In the genomic region with DNA sequence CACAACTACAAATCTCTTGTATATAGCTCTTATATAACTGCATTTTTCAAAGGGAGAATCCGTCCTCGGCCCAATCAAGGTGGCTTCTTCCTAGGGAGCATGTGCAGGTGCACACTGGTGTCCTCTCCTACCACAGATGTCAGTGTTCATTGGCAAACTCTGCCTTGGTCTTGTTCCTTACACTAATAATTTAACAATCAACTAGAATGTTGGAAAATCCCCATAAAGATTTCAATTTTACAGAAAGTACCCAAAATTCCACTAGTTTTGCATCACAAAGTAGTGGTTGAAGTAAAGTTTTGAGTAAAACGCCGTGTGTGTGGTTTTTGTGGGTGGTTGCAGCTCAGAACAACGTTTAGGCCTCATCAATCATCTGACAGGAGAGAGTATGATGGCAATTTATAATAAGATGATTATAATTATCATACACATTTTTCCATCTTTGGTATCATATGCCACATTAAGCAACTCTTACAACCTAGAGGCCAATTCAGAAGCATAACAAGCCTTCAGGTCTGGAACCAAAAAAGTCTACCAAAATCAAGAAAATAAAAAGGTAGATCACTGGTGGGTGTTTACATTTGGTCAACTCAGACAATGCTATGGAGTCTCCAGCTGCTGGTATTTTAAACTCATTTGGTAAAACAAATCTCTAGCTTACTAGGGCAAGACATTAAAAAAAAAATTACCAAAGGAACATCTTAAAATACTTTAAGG, we compare ENCODE assay signal across 9 cellular contexts.
DNase-seq lines count a peak whose midpoint lies in the region; ATAC-seq and TF ChIP-seq lines count a peak whose summit lies in the region.
"Had no signal": no experiment of that assay in that cellular context is flagged by ENCODE, and none has a peak within 500 bp of the region (broad histone marks: within the 10 kb centered on the region; RNA-seq: fewer than 3 reads in every experiment).

No MANE protein-coding gene starts in this region.

- H3K4me2 ChIP-seq in OCI-LY3 (ENCODE audit: low read length), result peak overlapping the region; percentile 71

- no peaks in the 10 kb centered on the region for H3K9me3 Mint-ChIP-seq in naive thymus-derived CD4-positive, alpha-beta T cell

- no peaks in the 10 kb centered on the region for H4K20me1 ChIP-seq in OCI-LY3 (ENCODE audit: insufficient read depth, low read length)

- peak; percentile 55 for ATAC-seq in GM18511 (IDR thresholded peaks at IDR 0.05; ENCODE audit: unreplicated experiment)
- peak; percentile 49 for ATAC-seq in HG02610 (IDR thresholded peaks at IDR 0.05; ENCODE audit: unreplicated experiment)
- peak; percentile 44 for ATAC-seq in naive thymus-derived CD4-positive, alpha-beta T cell
- ATAC-seq in left colon, result no peak

- peak overlapping the region; percentile 4 to 84 (median 62) for H3K4me3 Mint-ChIP-seq in naive thymus-derived CD4-positive, alpha-beta T cell

- peak in 3 of 9 donors; percentile 30 to 57 (median 31) for DNase-seq in naive thymus-derived CD4-positive, alpha-beta T cell
- DNase-seq in 8988T (no peak), left colon (no peak), G401 (ENCODE audit: low spot score) (no peak), NCI-H1092 treated with DMSO at 0.1 percent for 48 hours (lab: John Stamatoyannopoulos, UW) (no peak)
- DNase-seq: IMR-90 had no signal

- H3K9ac ChIP-seq in OCI-LY3 (ENCODE audit: low read length), result no peak overlapping the region

- no peak overlapping the region for H3K27ac ChIP-seq in OCI-LY3 (ENCODE audit: low read length)
- peak overlapping the region; percentile 81 for H3K27ac ChIP-seq in naive thymus-derived CD4-positive, alpha-beta T cell (ENCODE audit: low read depth, low read length)

- peaks cover 46 to 92% (median 87%) of the 10 kb centered on the region in 7 donors for H3K4me1 Mint-ChIP-seq in naive thymus-derived CD4-positive, alpha-beta T cell

- H3K79me2 ChIP-seq in OCI-LY3 (ENCODE audit: low read length), result no peaks in the 10 kb centered on the region

- H3K4me3 ChIP-seq in OCI-LY3 (ENCODE audit: low read length), result peak overlapping the region; percentile 37
- no peak overlapping the region for H3K4me3 ChIP-seq in naive thymus-derived CD4-positive, alpha-beta T cell (ENCODE audit: low read length)

- no peaks in the 10 kb centered on the region for H3K27me3 Mint-ChIP-seq in naive thymus-derived CD4-positive, alpha-beta T cell

- peaks cover 44% of the 10 kb centered on the region for H3K4me1 ChIP-seq in OCI-LY3 (ENCODE audit: low read length)
- H3K4me1 ChIP-seq in naive thymus-derived CD4-positive, alpha-beta T cell (ENCODE audit: control insufficient read depth in 2 of 2, insufficient read depth in 2 of 2, low read length in 2 of 2), result peaks cover 42 to 63% of the 10 kb centered on the region in 2 donors

- H3K36me3 Mint-ChIP-seq in naive thymus-derived CD4-positive, alpha-beta T cell, result peaks cover 0 to 26% (median 4%) of the 10 kb centered on the region in 5 donors

- in situ Hi-C loops in G401 (cut with HindIII; ENCODE audit: low sequenced_read_pairs), result no loop called here

- TF ChIP-seq CTCF in OCI-LY3 (IDR thresholded peaks at IDR 0.05; ENCODE audit: low read depth, low read length), result no peak

- H3K9me3 ChIP-seq in OCI-LY3 (ENCODE audit: insufficient read depth, low read length), result no peaks in the 10 kb centered on the region
- no peaks in the 10 kb centered on the region for H3K9me3 ChIP-seq in naive thymus-derived CD4-positive, alpha-beta T cell (ENCODE audit: control insufficient read depth in 2 of 3, low read length in 3 of 3)

- POLR2A ChIA-PET in naive thymus-derived CD4-positive, alpha-beta T cell (lab: Charles Lee), result interaction anchor here (0.6 to 2.1 kb wide), 6 partner anchors 9 to 125 kb away, joined by 3 to 7 read pairs (median 3); no protein-coding TSS in a partner anchor

- intact Hi-C loops in naive thymus-derived CD4-positive, alpha-beta T cell (cut with micrococcal nuclease), result loop anchor here (1.0 to 5.0 kb wide), 6 partner anchors 9 to 347 kb away; no protein-coding TSS in a partner anchor
- intact Hi-C loops in left colon (cut with DNase I, micrococcal nuclease), result no loop called here

- CTCF ChIA-PET in naive thymus-derived CD4-positive, alpha-beta T cell (lab: Charles Lee), result interaction anchor here (0.9 kb wide), 1 partner anchor 126 kb away, joined by 4 read pairs; no protein-coding TSS in a partner anchor

- H3K27me3 ChIP-seq in OCI-LY3 (ENCODE audit: low read depth, low read length), result peaks cover 69% of the 10 kb centered on the region
- no peaks in the 10 kb centered on the region for H3K27me3 ChIP-seq in naive thymus-derived CD4-positive, alpha-beta T cell (ENCODE audit: control insufficient read depth in 2 of 2, insufficient read depth in 2 of 2, low read length in 2 of 2)

- H3K27ac Mint-ChIP-seq in naive thymus-derived CD4-positive, alpha-beta T cell, result peak overlapping the region; percentile 85 to 99 (median 90)

- H3K36me3 ChIP-seq in OCI-LY3 (replicated peaks; ENCODE audit: low read depth, low read length), result no peaks in the 10 kb centered on the region
- no peaks in the 10 kb centered on the region for H3K36me3 ChIP-seq in naive thymus-derived CD4-positive, alpha-beta T cell (ENCODE audit: control insufficient read depth in 2 of 3, insufficient read depth in 3 of 3, low read length in 3 of 3)

- no peak overlapping the region for H2AFZ ChIP-seq in OCI-LY3 (ENCODE audit: low read depth, low read length)

Comparison
In these comparisons a context has a peak if more than half of its experiments do, and no peak if none do; other contexts are left out.
1. intact Hi-C loops: an anchor here in naive thymus-derived CD4-positive, alpha-beta T cell (1.0 to 5.0 kb wide); none called in left colon.